Comparison of ENCODE assay signal across 7 cellular contexts in genomic region chr1:150268342-150268705, GRCh38.
DNase-seq lines count a peak whose midpoint lies in the region; ATAC-seq and TF ChIP-seq lines count a peak whose summit lies in the region.

No MANE protein-coding gene starts in this region.

- no peaks in the 10 kb centered on the region for H3K36me3 ChIP-seq in endocrine pancreas (ENCODE audit: control insufficient read depth, insufficient read depth, low read length)
- H3K36me3 ChIP-seq in mucosa of stomach (ENCODE audit: control insufficient read depth, insufficient read depth, low read length) = no peaks in the 10 kb centered on the region
- H3K36me3 ChIP-seq in tibial artery = peaks cover 21 to 36% (median 26%) of the 10 kb centered on the region in 3 donors

- no peaks in the 10 kb centered on the region for H3K4me1 ChIP-seq in endocrine pancreas (ENCODE audit: control insufficient read depth, insufficient read depth, low read length)
- H3K4me1 ChIP-seq in mucosa of stomach (ENCODE audit: control insufficient read depth, insufficient read depth, low read length) = peaks cover 20% of the 10 kb centered on the region
- peaks cover 0 to 37% (median 27%) of the 10 kb centered on the region in 4 donors for H3K4me1 ChIP-seq in tibial artery

- H3K9me3 ChIP-seq in endocrine pancreas (ENCODE audit: control insufficient read depth, low read length) (no peaks in the 10 kb centered on the region), mucosa of stomach (ENCODE audit: control insufficient read depth, low read length) (no peaks in the 10 kb centered on the region), tibial artery (no peaks in the 10 kb centered on the region)

- peak; percentile 11 for ATAC-seq in GM19324 (IDR thresholded peaks at IDR 0.05; ENCODE audit: low FRiP score, unreplicated experiment)

- intact Hi-C loops in tibial artery (cut with DNase I; ENCODE audit: low total_unique reads) = no loop called here

- peak overlapping the region; percentile 89 to 97 for H3K27ac ChIP-seq in tibial artery

- DNase-seq in HK-2 (ENCODE audit: unreplicated experiment) (peak; percentile 43), tibial artery (peak; percentile 51 to 78), NCI-H2081 (lab: John Stamatoyannopoulos, UW) (no peak)
- DNase-seq in activated CD4-positive, alpha-beta T cell treated with anti-CD3 and anti-CD28 coated beads, Interleukin-2, amount 50 U/mL, for 1 hour = peak; percentile 45

- H3K27me3 ChIP-seq in endocrine pancreas (ENCODE audit: control insufficient read depth, insufficient read depth, low read length) (no peaks in the 10 kb centered on the region), mucosa of stomach (ENCODE audit: control insufficient read depth, insufficient read depth, low read length) (no peaks in the 10 kb centered on the region), tibial artery (no peaks in the 10 kb centered on the region)

- H3K4me3 ChIP-seq in endocrine pancreas (ENCODE audit: control insufficient read depth, insufficient read depth, low read length) = peak overlapping the region; percentile 70
- H3K4me3 ChIP-seq in mucosa of stomach (ENCODE audit: low read length) = peak overlapping the region; percentile 98
- H3K4me3 ChIP-seq in tibial artery = peak overlapping the region; percentile 78 to 98

- peak overlapping the region; percentile 84 for H3K9ac ChIP-seq in endocrine pancreas (ENCODE audit: control insufficient read depth, insufficient read depth, low read length)
- H3K9ac ChIP-seq in mucosa of stomach (ENCODE audit: low read length) = peak overlapping the region; percentile 100

- TF ChIP-seq CTCF in tibial artery (IDR thresholded peaks at IDR 0.05) = no peak

Comparison
In these comparisons a context has a peak if more than half of its experiments do, and no peak if none do; other contexts are left out.
1. DNase-seq: peak in HK-2 (single experiment), activated CD4-positive, alpha-beta T cell treated with anti-CD3 and anti-CD28 coated beads, Interleukin-2, amount 50 U/mL, for 1 hour (single experiment) and tibial artery (2 of 2); none in NCI-H2081 (0 of 2).
2. Peak in every context shown above with its lines, with median percentiles within 50 percentile points of each other: H3K4me3 ChIP-seq.